8 cellular contexts compared by ENCODE assay signal in the genomic region with DNA sequence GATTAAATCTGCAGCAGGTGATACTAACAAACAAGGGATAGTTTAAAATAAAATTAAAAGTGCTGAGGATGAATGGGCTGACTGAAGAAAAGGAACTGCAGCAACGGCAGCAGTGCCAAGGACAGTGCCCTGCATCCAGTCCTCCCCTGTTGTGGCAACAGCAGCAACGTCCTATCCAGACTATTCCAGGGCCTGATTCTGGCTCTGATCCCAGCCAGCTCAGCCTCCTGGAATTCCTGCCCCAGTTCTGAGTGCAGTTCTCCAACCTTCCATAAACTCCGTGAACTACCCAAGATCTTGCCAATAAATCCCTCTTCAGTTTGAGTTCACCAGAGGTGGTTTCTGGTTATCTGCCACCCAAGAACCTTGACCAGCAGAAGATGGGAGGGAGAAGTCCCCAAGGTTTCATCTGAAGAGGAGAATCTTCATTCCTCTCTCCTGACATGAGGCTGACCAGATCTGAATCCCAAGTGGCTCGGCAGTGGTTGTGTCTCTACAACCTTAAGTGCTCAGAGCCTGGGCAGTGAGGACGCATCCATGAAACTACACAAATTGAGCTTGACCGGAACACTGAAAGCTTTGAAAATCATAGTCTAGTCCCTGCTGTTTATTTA.
A peak's percentile ranks its signal among the peaks of the same experiment; 100 is the strongest.
DNase-seq lines count a peak whose midpoint lies in the region; ATAC-seq, FAIRE-seq and TF ChIP-seq lines count a peak whose summit lies in the region.

No MANE protein-coding gene starts in this region.

- ATAC-seq in right lobe of liver (peak; percentile 77 to 91 (median 88)), GM19397 (IDR thresholded peaks at IDR 0.05; ENCODE audit: unreplicated experiment) (no peak)

- FAIRE-seq in HTR-8/SVneo (lab: Jason Lieb, UNC), result no peak

- H3K9me3 ChIP-seq in right lobe of liver (no peaks in the 10 kb centered on the region), tibial nerve (no peaks in the 10 kb centered on the region)

- H3K36me3 ChIP-seq in right lobe of liver, result no peaks in the 10 kb centered on the region
- H3K36me3 ChIP-seq in tibial nerve, result no peaks in the 10 kb centered on the region

- H3K27ac ChIP-seq in dorsolateral prefrontal cortex (peak overlapping the region in 57 of 59 donors; percentile 5 to 94 (median 76)), right lobe of liver (peak overlapping the region; percentile 84 to 97 (median 90)), tibial nerve (peak overlapping the region; percentile 7 to 84 (median 68))

- DNase-seq in HTR-8/SVneo (ENCODE audit: insufficient read length, low spot score), result peak; percentile 43
- DNase-seq in dorsolateral prefrontal cortex, result peak in 4 of 10 donors; percentile 36 to 52 (median 46)
- DNase-seq in right lobe of liver, result peak; percentile 84 to 93 (median 91)
- peak in 1 of 2 donors; percentile 63 for DNase-seq in tibial nerve (ENCODE audit: low spot score in 2 of 2)
- no peak for DNase-seq in NCI-H1436 (lab: John Stamatoyannopoulos, UW)
- DNase-seq in GM19238 (ENCODE audit: insufficient read length, low spot score), result no peak
- DNase-seq in SHP77 (lab: John Stamatoyannopoulos, UW), result no peak

- intact Hi-C loops in dorsolateral prefrontal cortex (cut with DNase I) (loop anchor here in 1 of 2 donors (5.0 kb wide), 1 partner anchor 67 kb away; no protein-coding TSS in a partner anchor), right lobe of liver (cut with DNase I) (no loop called here)

- TF ChIP-seq EP300 in tibial nerve (IDR thresholded peaks at IDR 0.05), result peak in 1 of 2 donors; percentile 69

- TF ChIP-seq POLR2A in right lobe of liver (IDR thresholded peaks at IDR 0.05) (peak; percentile 20), tibial nerve (IDR thresholded peaks at IDR 0.05) (no peak)

- H3K27me3 ChIP-seq in dorsolateral prefrontal cortex, result peaks cover 0 to 4% (median 0%) of the 10 kb centered on the region in 45 donors
- H3K27me3 ChIP-seq in right lobe of liver, result no peaks in the 10 kb centered on the region
- no peaks in the 10 kb centered on the region for H3K27me3 ChIP-seq in tibial nerve

- peaks cover 0 to 40% (median 13%) of the 10 kb centered on the region in 4 donors for H3K4me1 ChIP-seq in right lobe of liver
- H3K4me1 ChIP-seq in tibial nerve, result peaks cover 4 to 60% (median 24%) of the 10 kb centered on the region in 4 donors

- WGBS in right lobe of liver (ENCODE audit: insufficient coverage, low coverage, low lambda C conversion rate, missing lambda C conversion rate), result 14% methylated on average over 4 of the region's 6 CpGs
- 27 to 29% methylated on average over 6 of the region's 6 CpGs for WGBS in tibial nerve, 2 donors

- TF ChIP-seq CTCF in dorsolateral prefrontal cortex (IDR thresholded peaks at IDR 0.05 in 54 of 56, conservative IDR thresholded peaks at IDR 0.05 in 2 of 56; ENCODE audit: low read depth in 1 of 56, partially characterized antibody in 56 of 56), result no peak
- TF ChIP-seq CTCF in right lobe of liver (IDR thresholded peaks at IDR 0.05), result no peak
- TF ChIP-seq CTCF in tibial nerve (IDR thresholded peaks at IDR 0.05), result no peak

- H3K4me3 ChIP-seq in dorsolateral prefrontal cortex (no peak overlapping the region), right lobe of liver (no peak overlapping the region), tibial nerve (no peak overlapping the region)

Comparison
In these comparisons a context has a peak if more than half of its experiments do, and no peak if none do; other contexts are left out.
1. DNase-seq: peak in HTR-8/SVneo (single experiment) and right lobe of liver (3 of 3); none in NCI-H1436 (single experiment), GM19238 (single experiment) and SHP77 (0 of 2).
2. Peak in every context shown above with its lines, with median percentiles within 50 percentile points of each other: H3K27ac ChIP-seq.